ENCODE assay signal across 2 cellular contexts in the genomic region with DNA sequence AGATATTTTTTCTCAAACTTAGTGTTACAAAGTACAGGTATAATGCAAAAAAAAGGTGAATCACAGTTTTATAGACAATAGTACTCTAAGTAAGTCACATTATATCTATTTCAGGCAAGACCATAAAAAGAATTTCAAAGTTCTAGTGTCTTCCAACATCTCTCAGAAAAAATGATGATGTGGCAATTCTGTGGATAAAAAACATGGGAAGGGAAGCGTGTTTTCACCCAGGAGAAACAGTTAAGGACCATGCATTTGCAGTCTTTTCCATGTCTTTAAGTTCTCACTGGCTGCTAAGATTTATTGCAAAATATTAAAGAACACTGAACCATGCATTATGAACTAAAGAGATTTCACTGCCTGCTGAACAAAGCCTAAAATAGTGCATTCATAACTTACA.
TF ChIP-seq lines count a peak whose summit lies in the region.

No MANE protein-coding gene starts in this region.

TF ChIP-seq in SK-N-SH, 30 proteins besides CTCF, POLR2A, EP300 and RAD21 (continued from another document):
- TF ChIP-seq, protein P1, sequence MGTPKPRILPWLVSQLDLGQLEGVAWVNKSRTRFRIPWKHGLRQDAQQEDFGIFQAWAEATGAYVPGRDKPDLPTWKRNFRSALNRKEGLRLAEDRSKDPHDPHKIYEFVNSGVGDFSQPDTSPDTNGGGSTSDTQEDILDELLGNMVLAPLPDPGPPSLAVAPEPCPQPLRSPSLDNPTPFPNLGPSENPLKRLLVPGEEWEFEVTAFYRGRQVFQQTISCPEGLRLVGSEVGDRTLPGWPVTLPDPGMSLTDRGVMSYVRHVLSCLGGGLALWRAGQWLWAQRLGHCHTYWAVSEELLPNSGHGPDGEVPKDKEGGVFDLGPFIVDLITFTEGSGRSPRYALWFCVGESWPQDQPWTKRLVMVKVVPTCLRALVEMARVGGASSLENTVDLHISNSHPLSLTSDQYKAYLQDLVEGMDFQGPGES (IDR thresholded peaks at IDR 0.05; ENCODE audit: low read depth, low read length), result no peak
- TF ChIP-seq FOSL2 (IDR thresholded peaks at IDR 0.05; ENCODE audit: borderline replicate concordance, low read depth) (no peak), POLR2AphosphoS5 (IDR thresholded peaks at IDR 0.05; ENCODE audit: low read depth, low read length) (no peak), YY1 (IDR thresholded peaks at IDR 0.05; ENCODE audit: low read depth) (no peak), CHD2 (IDR thresholded peaks at IDR 0.05; ENCODE audit: low read length, partially characterized antibody) (no peak), TCF12 (IDR thresholded peaks at IDR 0.05) (no peak), PBX3 (IDR thresholded peaks at IDR 0.05) (no peak), SIN3A (IDR thresholded peaks at IDR 0.05; ENCODE audit: borderline replicate concordance, low read depth, low read length) (no peak), ELF1 (IDR thresholded peaks at IDR 0.05) (no peak), RFX5 (IDR thresholded peaks at IDR 0.05; ENCODE audit: low read length) (no peak)
- TF ChIP-seq, protein P2, sequence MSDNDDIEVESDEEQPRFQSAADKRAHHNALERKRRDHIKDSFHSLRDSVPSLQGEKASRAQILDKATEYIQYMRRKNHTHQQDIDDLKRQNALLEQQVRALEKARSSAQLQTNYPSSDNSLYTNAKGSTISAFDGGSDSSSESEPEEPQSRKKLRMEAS (IDR thresholded peaks at IDR 0.05; ENCODE audit: low read depth), result no peak

TF ChIP-seq in SK-N-SH treated with all-trans-retinoic acid at 6 μM for 48 hours, 23 proteins besides CTCF, POLR2A, EP300 and RAD21 (continued from another document):
- TF ChIP-seq TOX (CRISPR knock-in tag; IDR thresholded peaks at IDR 0.05; ENCODE audit: borderline replicate concordance) (no peak), ISL1 (CRISPR knock-in tag; IDR thresholded peaks at IDR 0.05) (no peak)
